Comparison of ENCODE assay signal across 15 cellular contexts in the genomic region with DNA sequence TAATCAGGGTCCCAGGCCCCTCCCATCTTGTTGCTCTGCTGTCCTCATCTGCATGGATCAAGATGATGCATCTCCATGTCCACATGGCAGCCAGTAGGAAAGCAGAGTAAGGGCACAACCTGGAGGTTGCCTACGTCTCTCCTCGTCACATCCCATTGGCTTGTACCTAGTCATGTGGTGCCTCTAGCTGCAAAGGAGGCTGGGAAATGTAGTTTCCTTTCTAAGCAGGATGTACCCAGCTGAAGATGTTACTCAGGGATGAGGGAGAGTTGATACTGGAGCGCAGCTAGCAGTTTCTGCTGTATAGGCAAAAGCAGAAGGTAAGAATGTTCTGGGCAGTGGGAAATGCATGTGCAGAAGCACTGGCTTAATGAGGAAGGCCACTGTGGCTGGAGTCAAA. TPM values are rescaled to one million over a fixed set of nuclear protein-coding genes. Genes with fewer than 3 reads are reported as not detected.
DNase-seq lines count a peak whose midpoint lies in the region; ATAC-seq and TF ChIP-seq lines count a peak whose summit lies in the region.
"Had no signal": no experiment of that assay in that cellular context is flagged by ENCODE, and none has a peak within 500 bp of the region (broad histone marks: within the 10 kb centered on the region; RNA-seq: fewer than 3 reads in every experiment).

No MANE protein-coding gene starts in this region.

- no peak overlapping the region for H3K4me3 ChIP-seq in coronary artery
- H3K4me3 ChIP-seq: PC-9 had no signal

- no peaks in the 10 kb centered on the region for H3K9me3 ChIP-seq in T-helper 17 cell (ENCODE audit: control insufficient read depth, low read length, poor library complexity, severe bottlenecking)

- no peak overlapping the region for H3K27ac Mint-ChIP-seq in activated naive CD8-positive, alpha-beta T cell treated with anti-CD3 and anti-CD28 coated beads, Interleukin-2, amount 10 ng/mL, durations not matched to agents 7 days and 5 days
- no peak overlapping the region for H3K27ac Mint-ChIP-seq in activated naive CD8-positive, alpha-beta T cell treated with anti-CD3 and anti-CD28 coated beads for 36 hours
- no peak overlapping the region for H3K27ac Mint-ChIP-seq in T-helper 17 cell
- H3K27ac Mint-ChIP-seq: activated T-cell treated with anti-CD3 and anti-CD28 coated beads, Interleukin-2, amount 50 U/mL, for 24 hours; type B pancreatic cell had no signal

- peaks cover 61% of the 10 kb centered on the region for H3K36me3 Mint-ChIP-seq in activated naive CD8-positive, alpha-beta T cell treated with anti-CD3 and anti-CD28 coated beads, Interleukin-2, amount 10 ng/mL, durations not matched to agents 7 days and 5 days
- peaks cover 65% of the 10 kb centered on the region for H3K36me3 Mint-ChIP-seq in activated naive CD8-positive, alpha-beta T cell treated with anti-CD3 and anti-CD28 coated beads for 36 hours
- H3K36me3 Mint-ChIP-seq in T-helper 17 cell (ENCODE audit: low read depth), result peaks cover 7% of the 10 kb centered on the region

- intact Hi-C loops in head of caudate nucleus (cut with DNase I), result no loop called here

- no peak for DNase-seq in activated naive CD8-positive, alpha-beta T cell treated with anti-CD3 and anti-CD28 coated beads, Interleukin-2, amount 10 ng/mL, durations not matched to agents 7 days and 5 days
- no peak for DNase-seq in activated naive CD8-positive, alpha-beta T cell treated with anti-CD3 and anti-CD28 coated beads for 36 hours
- DNase-seq in T-helper 17 cell (no peak), iPS DF 4.7 (ENCODE audit: extremely low read depth, low spot score) (peak; percentile 87), coronary artery (ENCODE audit: low spot score) (no peak), NCI-H2196 (lab: John Stamatoyannopoulos, UW; ENCODE audit: unreplicated experiment) (no peak), head of caudate nucleus (no peak)
- no peak for DNase-seq in NK-92 treated with Interleukin-12 subunit alpha and Interleukin-12 subunit beta, amount 100 ng/mL, for 24 hours (lab: John Stamatoyannopoulos, UW)
- DNase-seq: activated T-cell treated with anti-CD3 and anti-CD28 coated beads, Interleukin-2, amount 50 U/mL, for 24 hours; AML-193; GF-D8; naive B cell; NCI-H187 treated with DMSO at 0.1 percent for 48 hours; PC-9 had no signal

- ATAC-seq in activated naive CD8-positive, alpha-beta T cell treated with anti-CD3 and anti-CD28 coated beads, Interleukin-2, amount 10 ng/mL, durations not matched to agents 7 days and 5 days (ENCODE audit: low read depth), result peak; percentile 33
- ATAC-seq in T-helper 17 cell, result peak; percentile 61

- TF ChIP-seq CTCF in coronary artery (IDR thresholded peaks at IDR 0.05), result no peak

- no peak overlapping the region for H3K27ac ChIP-seq in coronary artery
- H3K27ac ChIP-seq: PC-9 had no signal

- H3K4me3 Mint-ChIP-seq in activated naive CD8-positive, alpha-beta T cell treated with anti-CD3 and anti-CD28 coated beads, Interleukin-2, amount 10 ng/mL, durations not matched to agents 7 days and 5 days, result no peak overlapping the region
- H3K4me3 Mint-ChIP-seq in activated naive CD8-positive, alpha-beta T cell treated with anti-CD3 and anti-CD28 coated beads for 36 hours, result no peak overlapping the region
- no peak overlapping the region for H3K4me3 Mint-ChIP-seq in T-helper 17 cell
- H3K4me3 Mint-ChIP-seq: activated T-cell treated with anti-CD3 and anti-CD28 coated beads, Interleukin-2, amount 50 U/mL, for 24 hours; naive B cell; type B pancreatic cell had no signal

- POLR2A ChIA-PET in activated naive CD8-positive, alpha-beta T cell treated with anti-CD3 and anti-CD28 coated beads, Interleukin-2, amount 10 ng/mL, durations not matched to agents 7 days and 5 days (lab: Charles Lee), result interaction anchor here (0.9 to 1.0 kb wide), 2 partner anchors 9 to 82 kb away, joined by 3 to 4 read pairs; a partner anchor contains a TSS

- H3K4me1 Mint-ChIP-seq in activated naive CD8-positive, alpha-beta T cell treated with anti-CD3 and anti-CD28 coated beads, Interleukin-2, amount 10 ng/mL, durations not matched to agents 7 days and 5 days, result peaks cover 2% of the 10 kb centered on the region
- peaks cover 34% of the 10 kb centered on the region for H3K4me1 Mint-ChIP-seq in activated naive CD8-positive, alpha-beta T cell treated with anti-CD3 and anti-CD28 coated beads for 36 hours
- peaks cover 13% of the 10 kb centered on the region for H3K4me1 Mint-ChIP-seq in T-helper 17 cell

- H3K9me3 Mint-ChIP-seq in activated naive CD8-positive, alpha-beta T cell treated with anti-CD3 and anti-CD28 coated beads, Interleukin-2, amount 10 ng/mL, durations not matched to agents 7 days and 5 days, result peaks cover 15% of the 10 kb centered on the region
- H3K9me3 Mint-ChIP-seq in activated naive CD8-positive, alpha-beta T cell treated with anti-CD3 and anti-CD28 coated beads for 36 hours, result peaks cover 19% of the 10 kb centered on the region
- H3K9me3 Mint-ChIP-seq: type B pancreatic cell had no signal

- H3K27me3 Mint-ChIP-seq in activated naive CD8-positive, alpha-beta T cell treated with anti-CD3 and anti-CD28 coated beads, Interleukin-2, amount 10 ng/mL, durations not matched to agents 7 days and 5 days, result no peaks in the 10 kb centered on the region
- H3K27me3 Mint-ChIP-seq in activated naive CD8-positive, alpha-beta T cell treated with anti-CD3 and anti-CD28 coated beads for 36 hours, result no peaks in the 10 kb centered on the region
- no peaks in the 10 kb centered on the region for H3K27me3 Mint-ChIP-seq in T-helper 17 cell
- H3K27me3 Mint-ChIP-seq: activated T-cell treated with anti-CD3 and anti-CD28 coated beads, Interleukin-2, amount 50 U/mL, for 24 hours; naive B cell; type B pancreatic cell had no signal

RNA-seq across cellular contexts. Expression of a gene that starts 20.8 kb away (rescaled TPM):
- 10 to 100 TPM; 55.2 to 62.5 TPM for total RNA-seq in activated naive CD8-positive, alpha-beta T cell treated with anti-CD3 and anti-CD28 coated beads, Interleukin-2, amount 10 ng/mL, durations not matched to agents 7 days and 5 days
- 10 to 100 TPM; 57.0 to 61.9 TPM for total RNA-seq in activated naive CD8-positive, alpha-beta T cell treated with anti-CD3 and anti-CD28 coated beads for 36 hours
- 10 to 100 TPM; 66.0 to 67.0 TPM for total RNA-seq in T-helper 17 cell
